In the genomic region with DNA sequence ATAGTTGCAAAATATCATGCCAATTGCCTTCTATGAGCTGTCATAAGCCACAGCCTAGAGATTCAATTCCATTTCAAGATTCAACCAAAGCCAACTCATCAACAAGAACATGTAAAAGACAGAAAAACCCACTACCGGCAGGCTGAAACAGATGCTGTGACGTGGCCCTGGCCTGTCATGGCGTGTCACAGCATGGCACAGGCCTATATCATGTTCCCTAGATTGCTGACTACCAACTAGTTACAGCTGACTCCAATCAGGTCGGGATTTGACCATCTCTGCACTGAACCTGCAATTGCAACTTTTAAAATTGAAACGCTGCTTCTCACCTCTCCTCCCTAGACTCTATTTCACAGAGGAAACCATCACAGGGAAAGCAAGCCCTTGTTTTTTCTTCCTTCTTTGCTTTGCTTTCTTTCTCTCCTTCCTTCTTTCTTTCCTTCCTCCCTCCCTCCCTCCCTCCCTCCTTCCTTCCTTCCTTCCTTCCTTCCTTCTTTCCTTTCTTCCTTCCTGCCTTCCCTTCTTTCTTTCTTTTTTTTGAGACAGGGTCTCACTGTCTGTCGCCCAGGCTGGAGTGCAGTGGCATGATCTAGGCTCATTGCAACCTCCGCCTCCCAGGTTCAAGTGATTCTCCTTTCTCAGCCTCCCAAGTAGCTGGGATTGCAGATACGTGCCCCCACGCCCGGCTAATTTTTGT, we compare ENCODE assay signal across 9 cellular contexts. TPM values are rescaled to one million over a fixed set of nuclear protein-coding genes. Genes with fewer than 3 reads are reported as not detected.
"Had no signal": no experiment of that assay in that cellular context is flagged by ENCODE, and none has a peak within 500 bp of the region (broad histone marks: within the 10 kb centered on the region; RNA-seq: fewer than 3 reads in every experiment).

No MANE protein-coding gene starts in this region.

RNA-seq across cellular contexts. Expression of a gene that starts 0.7 kb away (rescaled TPM):
- total RNA-seq: activated naive CD4-positive, alpha-beta T cell treated with anti-CD3 and anti-CD28 coated beads, Interleukin-2, amount 50 U/mL, for 72 hours; activated T-cell treated with anti-CD3 and anti-CD28 coated beads, Interleukin-2, amount 50 U/mL, for 72 hours; dermis blood vessel endothelial cell; epithelial cell of proximal tubule; glomerular endothelial cell; left lung; lower lobe of right lung; osteocyte had no signal

RNA-seq across cellular contexts. Expression of a gene that starts 22.2 kb away (rescaled TPM):
- total RNA-seq: activated naive CD4-positive, alpha-beta T cell treated with anti-CD3 and anti-CD28 coated beads, Interleukin-2, amount 50 U/mL, for 72 hours; activated T-cell treated with anti-CD3 and anti-CD28 coated beads, Interleukin-2, amount 50 U/mL, for 72 hours; dermis blood vessel endothelial cell; epithelial cell of proximal tubule; glomerular endothelial cell; heart right ventricle; left lung; lower lobe of right lung; osteocyte had no signal
- polyA plus RNA-seq: heart right ventricle had no signal
